In the genomic region with DNA sequence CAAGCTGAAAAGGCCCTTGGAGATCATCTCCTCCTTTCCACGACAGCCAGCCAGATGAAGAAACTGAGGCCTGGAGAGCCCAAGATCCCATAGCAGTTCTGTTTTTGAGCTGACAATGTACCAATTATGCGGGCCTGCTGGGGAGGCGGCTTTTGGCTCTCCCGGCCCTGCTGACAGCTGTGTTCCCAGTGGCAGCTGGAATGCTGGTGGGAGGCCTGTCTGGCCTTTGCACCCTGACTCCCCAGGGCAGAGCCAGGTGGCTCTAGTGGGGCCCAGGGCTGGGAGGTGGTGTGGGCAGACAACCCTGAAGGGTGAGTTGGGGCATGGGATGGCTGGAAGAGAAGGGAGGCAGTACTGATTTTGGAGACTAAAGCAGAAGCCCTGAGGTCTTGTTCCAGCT, we compare ENCODE assay signal across 9 cellular contexts. TPM values are rescaled to one million over a fixed set of nuclear protein-coding genes. Genes with fewer than 3 reads are reported as not detected.
DNase-seq lines count a peak whose midpoint lies in the region; ATAC-seq and TF ChIP-seq lines count a peak whose summit lies in the region.
"Had no signal": no experiment of that assay in that cellular context is flagged by ENCODE, and none has a peak within 500 bp of the region (broad histone marks: within the 10 kb centered on the region; RNA-seq: fewer than 3 reads in every experiment).

No MANE protein-coding gene starts in this region.

- no peak overlapping the region for H3K9ac ChIP-seq in colonic mucosa (ENCODE audit: low read depth in 2 of 2, low read length in 2 of 2)

- H3K4me3 ChIP-seq in upper lobe of right lung (no peak overlapping the region), colonic mucosa (no peak overlapping the region)
- H3K4me3 ChIP-seq: MG63 had no signal

- no peak for TF ChIP-seq CTCF in upper lobe of right lung (IDR thresholded peaks at IDR 0.05)
- no peak for TF ChIP-seq CTCF in colonic mucosa (IDR thresholded peaks at IDR 0.05)

- H3K27ac ChIP-seq in upper lobe of right lung = peak overlapping the region; percentile 78
- H3K27ac ChIP-seq in colonic mucosa = no peak overlapping the region

- DNase-seq in activated naive CD4-positive, alpha-beta T cell (lab: John Stamatoyannopoulos, UW) = no peak
- no peak for DNase-seq in naive thymus-derived CD8-positive, alpha-beta T cell
- DNase-seq in upper lobe of right lung (no peak), NCI-H2196 treated with DMSO at 0.1 percent for 48 hours (lab: John Stamatoyannopoulos, UW; ENCODE audit: unreplicated experiment) (no peak), colonic mucosa (no peak)

- intact Hi-C loops in dendritic cell treated with granulocyte-macrophage colony-stimulating factor and Interleukin-4, amounts not matched to agents 40 ng/mL and 50 ng/mL, for 4 days (cut with micrococcal nuclease) = no loop called here
- intact Hi-C loops in upper lobe of right lung (cut with DNase I) (no loop called here), colonic mucosa (cut with DNase I) (no loop called here)

- H3K4me1 ChIP-seq in upper lobe of right lung (peaks cover 58% of the 10 kb centered on the region), colonic mucosa (peaks cover 19% of the 10 kb centered on the region)

- H3K36me3 Mint-ChIP-seq in activated naive CD4-positive, alpha-beta T cell treated with anti-CD3 and anti-CD28 coated beads, Interleukin-2, amount 50 U/mL, for 24 hours = no peaks in the 10 kb centered on the region
- no peaks in the 10 kb centered on the region for H3K36me3 Mint-ChIP-seq in dendritic cell treated with granulocyte-macrophage colony-stimulating factor and Interleukin-4, amounts not matched to agents 40 ng/mL and 50 ng/mL, for 4 days (ENCODE audit: low read depth)
- no peaks in the 10 kb centered on the region for H3K36me3 Mint-ChIP-seq in naive thymus-derived CD8-positive, alpha-beta T cell

- no peaks in the 10 kb centered on the region for H3K9me3 ChIP-seq in upper lobe of right lung
- no peaks in the 10 kb centered on the region for H3K9me3 ChIP-seq in colonic mucosa
- H3K9me3 ChIP-seq: MG63 had no signal

- H3K27me3 ChIP-seq in upper lobe of right lung = no peaks in the 10 kb centered on the region
- H3K27me3 ChIP-seq in colonic mucosa = no peaks in the 10 kb centered on the region
- H3K27me3 ChIP-seq: MG63 had no signal

- no peak for ATAC-seq in naive thymus-derived CD8-positive, alpha-beta T cell
- no peak for ATAC-seq in upper lobe of right lung
- no peak for ATAC-seq in HG02938 (IDR thresholded peaks at IDR 0.05; ENCODE audit: unreplicated experiment)

- H3K4me3 Mint-ChIP-seq in activated naive CD4-positive, alpha-beta T cell treated with anti-CD3 and anti-CD28 coated beads, Interleukin-2, amount 50 U/mL, for 24 hours = peak overlapping the region; percentile 89
- no peak overlapping the region for H3K4me3 Mint-ChIP-seq in dendritic cell treated with granulocyte-macrophage colony-stimulating factor and Interleukin-4, amounts not matched to agents 40 ng/mL and 50 ng/mL, for 4 days
- peak overlapping the region; percentile 91 to 99 (median 96) for H3K4me3 Mint-ChIP-seq in naive thymus-derived CD8-positive, alpha-beta T cell

- H3K27me3 Mint-ChIP-seq in activated naive CD4-positive, alpha-beta T cell treated with anti-CD3 and anti-CD28 coated beads, Interleukin-2, amount 50 U/mL, for 24 hours = no peaks in the 10 kb centered on the region
- H3K27me3 Mint-ChIP-seq in dendritic cell treated with granulocyte-macrophage colony-stimulating factor and Interleukin-4, amounts not matched to agents 40 ng/mL and 50 ng/mL, for 4 days = peaks cover 18% of the 10 kb centered on the region
- H3K27me3 Mint-ChIP-seq in naive thymus-derived CD8-positive, alpha-beta T cell = no peaks in the 10 kb centered on the region

- peak overlapping the region; percentile 97 for H3K27ac Mint-ChIP-seq in activated naive CD4-positive, alpha-beta T cell treated with anti-CD3 and anti-CD28 coated beads, Interleukin-2, amount 50 U/mL, for 24 hours
- H3K27ac Mint-ChIP-seq in dendritic cell treated with granulocyte-macrophage colony-stimulating factor and Interleukin-4, amounts not matched to agents 40 ng/mL and 50 ng/mL, for 4 days = peak overlapping the region; percentile 16
- H3K27ac Mint-ChIP-seq in naive thymus-derived CD8-positive, alpha-beta T cell = peak overlapping the region; percentile 94 to 99 (median 98)

- H3K36me3 ChIP-seq in upper lobe of right lung = no peaks in the 10 kb centered on the region
- H3K36me3 ChIP-seq in colonic mucosa = no peaks in the 10 kb centered on the region
- H3K36me3 ChIP-seq: MG63 had no signal

- no peaks in the 10 kb centered on the region for H3K9me3 Mint-ChIP-seq in activated naive CD4-positive, alpha-beta T cell treated with anti-CD3 and anti-CD28 coated beads, Interleukin-2, amount 50 U/mL, for 24 hours
- H3K9me3 Mint-ChIP-seq in dendritic cell treated with granulocyte-macrophage colony-stimulating factor and Interleukin-4, amounts not matched to agents 40 ng/mL and 50 ng/mL, for 4 days = no peaks in the 10 kb centered on the region
- H3K9me3 Mint-ChIP-seq in naive thymus-derived CD8-positive, alpha-beta T cell = no peaks in the 10 kb centered on the region

- peaks cover 71% of the 10 kb centered on the region for H3K4me1 Mint-ChIP-seq in activated naive CD4-positive, alpha-beta T cell treated with anti-CD3 and anti-CD28 coated beads, Interleukin-2, amount 50 U/mL, for 24 hours
- peaks cover 67% of the 10 kb centered on the region for H3K4me1 Mint-ChIP-seq in dendritic cell treated with granulocyte-macrophage colony-stimulating factor and Interleukin-4, amounts not matched to agents 40 ng/mL and 50 ng/mL, for 4 days (ENCODE audit: low read depth)
- H3K4me1 Mint-ChIP-seq in naive thymus-derived CD8-positive, alpha-beta T cell = peaks cover 48 to 86% (median 72%) of the 10 kb centered on the region in 4 donors

- POLR2A ChIA-PET in naive thymus-derived CD8-positive, alpha-beta T cell (lab: Charles Lee) = interaction anchor here (0.6 to 10.8 kb wide), 16 partner anchors 10 to 1746 kb away, joined by 3 to 144 read pairs (median 5); partner anchors contain the start of genes AHDC1 and WASF2

RNA-seq across cellular contexts. Expression of gene WASF2, which starts 30.7 kb away (rescaled TPM):
- total RNA-seq in naive thymus-derived CD8-positive, alpha-beta T cell = 100 to 1,000 TPM; 183 to 185 TPM
- polyA plus RNA-seq in naive thymus-derived CD8-positive, alpha-beta T cell = 10 to 100 TPM; 54.8 to 68.9 (median 68.5) TPM
- total RNA-seq in upper lobe of right lung = 156 TPM
- 100 to 1,000 TPM; 120 to 168 TPM for total RNA-seq in colonic mucosa

Comparison
In these comparisons a context has a peak if more than half of its experiments do, and no peak if none do; other contexts are left out.
1. H3K27ac Mint-ChIP-seq: peak in every context shown above with its lines; median percentile 98 in naive thymus-derived CD8-positive, alpha-beta T cell; 97 in activated naive CD4-positive, alpha-beta T cell treated with anti-CD3 and anti-CD28 coated beads, Interleukin-2, amount 50 U/mL, for 24 hours; 16 in dendritic cell treated with granulocyte-macrophage colony-stimulating factor and Interleukin-4, amounts not matched to agents 40 ng/mL and 50 ng/mL, for 4 days.